8 cellular contexts compared by ENCODE assay signal in the genomic region with DNA sequence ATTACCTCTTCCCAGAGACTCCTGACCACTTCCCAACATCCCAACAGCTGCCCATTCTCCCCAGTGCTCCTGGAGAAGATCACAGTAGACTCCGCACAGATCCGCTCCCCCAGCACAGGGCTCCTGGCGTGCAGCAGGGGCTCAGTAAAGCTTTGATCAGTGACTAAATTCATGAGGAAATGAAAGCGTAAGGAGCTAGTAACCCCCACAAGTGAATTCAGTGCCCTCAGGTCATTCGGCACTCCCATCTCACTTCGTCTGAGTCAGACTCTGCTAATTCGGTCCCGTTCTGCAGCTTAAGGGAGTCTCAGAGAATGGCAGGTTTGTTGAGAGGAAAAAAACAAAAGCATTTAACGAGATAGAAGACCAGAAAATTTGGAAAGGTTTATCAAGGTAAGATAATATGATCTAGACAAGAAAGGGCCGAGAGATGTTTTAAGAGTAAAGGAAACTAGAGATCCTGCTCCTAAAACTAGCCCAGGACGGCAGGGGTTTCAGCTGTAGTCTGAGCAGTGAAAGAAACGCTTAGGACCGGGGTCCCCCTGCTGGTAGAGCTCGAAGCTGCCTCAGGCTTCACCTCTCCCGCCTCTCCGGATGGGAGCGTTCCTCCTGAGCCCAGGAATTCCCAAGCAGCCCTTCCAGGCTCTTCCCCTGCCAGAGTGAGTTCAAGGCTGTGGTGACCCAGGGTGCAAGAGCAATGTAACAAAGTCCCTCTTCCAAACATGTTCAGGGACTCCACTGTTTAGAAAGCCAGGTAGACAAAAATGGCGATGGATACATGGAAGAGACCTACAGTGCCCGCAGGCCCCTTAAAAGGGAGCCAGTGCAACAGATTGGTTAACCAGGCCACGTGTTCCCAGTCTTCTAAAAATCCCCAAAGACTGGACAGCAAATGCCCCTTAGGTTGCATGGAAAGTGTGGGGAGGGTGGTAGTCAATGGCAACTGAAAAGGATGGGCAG.
DNase-seq lines count a peak whose midpoint lies in the region; ATAC-seq and TF ChIP-seq lines count a peak whose summit lies in the region.

No MANE protein-coding gene starts in this region.

- peaks cover 0 to 5% of the 10 kb centered on the region in 2 donors for H3K4me1 Mint-ChIP-seq in effector memory CD8-positive, alpha-beta T cell (ENCODE audit: low read depth in 2 of 2)

- no peaks in the 10 kb centered on the region for H3K9me3 Mint-ChIP-seq in effector memory CD8-positive, alpha-beta T cell

- H3K4me1 ChIP-seq in ES-I3 (ENCODE audit: insufficient read depth, low read length): peaks cover 7% of the 10 kb centered on the region

- peak overlapping the region; percentile 47 for H3K4me3 ChIP-seq in choroid plexus epithelial cell (ENCODE audit: low read depth, low read length)

- peaks cover 29 to 39% of the 10 kb centered on the region in 2 donors for H3K27me3 Mint-ChIP-seq in effector memory CD8-positive, alpha-beta T cell

- H3K9ac ChIP-seq in ES-I3 (ENCODE audit: low read depth, low read length): peak overlapping the region; percentile 51

- H3K4me3 Mint-ChIP-seq in effector memory CD8-positive, alpha-beta T cell: no peak overlapping the region

- H3K36me3 Mint-ChIP-seq in effector memory CD8-positive, alpha-beta T cell (ENCODE audit: insufficient read depth): no peaks in the 10 kb centered on the region

- DNase-seq in HK-2 (ENCODE audit: unreplicated experiment): peak; percentile 68
- peak; percentile 59 for DNase-seq in OCI-M1 (lab: John Stamatoyannopoulos, UW)
- DNase-seq in choroid plexus epithelial cell (ENCODE audit: low read depth): peak; percentile 89
- peak; percentile 77 for DNase-seq in kidney tubule cell (ENCODE audit: low spot score)
- peak; percentile 4 for DNase-seq in stimulated activated CD4-positive, alpha-beta T cell treated with anti-CD3 and anti-CD28 coated beads, Interleukin-4, amount 100 ng/mL, for 1 hour
- DNase-seq in effector memory CD8-positive, alpha-beta T cell: no peak

- no peak overlapping the region for H3K27ac Mint-ChIP-seq in effector memory CD8-positive, alpha-beta T cell

- peak; percentile 93 for TF ChIP-seq CTCF in choroid plexus epithelial cell (conservative IDR thresholded peaks at IDR 0.05; ENCODE audit: low read depth, low read length)

- no peaks in the 10 kb centered on the region for H3K9me3 ChIP-seq in ES-I3 (ENCODE audit: control insufficient read depth, insufficient read depth, low read length)

- no peaks in the 10 kb centered on the region for H3K36me3 ChIP-seq in ES-I3 (ENCODE audit: insufficient read depth, low read length)

- ATAC-seq in GM19467 (IDR thresholded peaks at IDR 0.05; ENCODE audit: unreplicated experiment): peak; percentile 68
- no peak for ATAC-seq in effector memory CD8-positive, alpha-beta T cell (replicated peaks)

Comparison
In these comparisons a context has a peak if more than half of its experiments do, and no peak if none do; other contexts are left out.
1. DNase-seq: peak in HK-2 (single experiment), OCI-M1 (single experiment), choroid plexus epithelial cell (single experiment), kidney tubule cell (single experiment) and stimulated activated CD4-positive, alpha-beta T cell treated with anti-CD3 and anti-CD28 coated beads, Interleukin-4, amount 100 ng/mL, for 1 hour (single experiment); none in effector memory CD8-positive, alpha-beta T cell (0 of 3).